17 cellular contexts compared by ENCODE assay signal in the genomic region with DNA sequence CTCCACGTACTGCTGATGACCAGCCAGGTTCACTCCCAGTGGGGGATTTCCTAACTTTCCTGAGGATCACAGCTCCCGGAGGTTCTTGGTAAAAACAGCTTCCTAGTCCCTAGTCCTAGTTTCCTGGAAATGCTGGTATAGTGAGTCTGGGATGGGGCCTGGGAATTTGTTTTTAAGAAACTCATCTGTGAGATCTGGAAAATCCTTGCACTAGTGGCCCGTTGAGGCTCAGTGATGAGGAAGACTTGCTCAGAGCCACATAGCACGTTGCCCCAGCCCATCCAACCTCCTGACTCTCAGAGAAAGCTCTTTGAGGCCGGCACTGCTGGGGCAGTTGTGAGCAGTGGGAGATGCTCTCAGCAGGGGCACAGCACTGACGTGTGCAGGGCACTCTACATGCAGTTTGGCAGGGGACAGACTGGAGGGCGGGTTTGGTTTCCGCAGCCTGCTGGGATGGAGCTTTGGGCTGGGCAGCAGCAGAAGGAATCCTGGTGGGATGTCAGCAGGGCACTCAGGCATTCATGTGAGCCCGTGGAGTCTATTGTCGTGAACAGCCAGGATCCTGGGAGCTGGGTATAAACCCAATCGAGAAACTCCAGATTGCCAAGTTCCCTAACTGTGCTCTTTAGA. TPM values are rescaled to one million over a fixed set of nuclear protein-coding genes. Genes with fewer than 3 reads are reported as not detected.
A peak's percentile ranks its signal among the peaks of the same experiment; 100 is the strongest.
DNase-seq lines count a peak whose midpoint lies in the region; ATAC-seq and TF ChIP-seq lines count a peak whose summit lies in the region.
"Had no signal": no experiment of that assay in that cellular context is flagged by ENCODE, and none has a peak within 500 bp of the region (broad histone marks: within the 10 kb centered on the region; RNA-seq: fewer than 3 reads in every experiment).

No MANE protein-coding gene starts in this region.

- TF ChIP-seq CTCF in WTC11 (IDR thresholded peaks at IDR 0.05), result no peak

- no peak overlapping the region for H3K27ac Mint-ChIP-seq in WTC11
- H3K27ac Mint-ChIP-seq: CD4-positive, alpha-beta T cell had no signal

- peaks cover 6% of the 10 kb centered on the region for H3K4me1 Mint-ChIP-seq in WTC11

- no peak overlapping the region for H3K4me3 Mint-ChIP-seq in WTC11
- H3K4me3 Mint-ChIP-seq: CD4-positive, alpha-beta T cell had no signal

- DNase-seq in COR-L47 (lab: John Stamatoyannopoulos, UW) (peak; percentile 74), NCI-H146 (lab: John Stamatoyannopoulos, UW) (peak; percentile 47), WTC11 (ENCODE audit: low spot score) (no peak), iPS-NIHi11 (ENCODE audit: low spot score) (peak; percentile 56), NCI-H2029 treated with DMSO at 0.1 percent for 48 hours (lab: John Stamatoyannopoulos, UW) (no peak), DMS 273 treated with DMSO at 0.1 percent for 48 hours (lab: John Stamatoyannopoulos, UW) (no peak), ACHN (no peak)
- DNase-seq in activated CD4-positive, alpha-beta T cell treated with anti-CD3 and anti-CD28 coated beads for 4 hours, result no peak
- DNase-seq: CD4-positive, alpha-beta T cell; H9; KG1; NCI-H1417; NCI-H1930; NCI-H524; RPMI8226; SHP77 treated with DMSO at 0.1 percent for 48 hours; SK-N-SH had no signal

- CTCF ChIA-PET in WTC11 (lab: Charles Lee), result interaction anchor here (0.6 kb wide), 1 partner anchor 9 kb away, joined by 4 read pairs; no protein-coding TSS in a partner anchor

- in situ Hi-C loops in ACHN (cut with HindIII; ENCODE audit: low pct_ligation_motif_present, low pct_unique_long_range_greater_than_20kb, low sequenced_read_pairs), result no loop called here

- no peaks in the 10 kb centered on the region for H3K36me3 Mint-ChIP-seq in WTC11

- ATAC-seq in WTC11, result peak; percentile 80

- POLR2A ChIA-PET in WTC11 (lab: Charles Lee), result no interaction called here

- peaks cover under 1% of the 10 kb centered on the region; the same call in 1 of the 2 replicates for H3K9me3 Mint-ChIP-seq in WTC11
- H3K9me3 Mint-ChIP-seq: H9 had no signal

- H3K27me3 Mint-ChIP-seq in WTC11 (ENCODE audit: low read depth), result no peaks in the 10 kb centered on the region; the same call in 1 of the 2 replicates
- H3K27me3 Mint-ChIP-seq: CD4-positive, alpha-beta T cell had no signal

TF ChIP-seq in WTC11, 78 proteins besides CTCF, POLR2A, EP300 and RAD21:
- TF ChIP-seq ZNF423 (CRISPR knock-in tag; IDR thresholded peaks at IDR 0.05), result peak; percentile 85
- TF ChIP-seq, protein P1, sequence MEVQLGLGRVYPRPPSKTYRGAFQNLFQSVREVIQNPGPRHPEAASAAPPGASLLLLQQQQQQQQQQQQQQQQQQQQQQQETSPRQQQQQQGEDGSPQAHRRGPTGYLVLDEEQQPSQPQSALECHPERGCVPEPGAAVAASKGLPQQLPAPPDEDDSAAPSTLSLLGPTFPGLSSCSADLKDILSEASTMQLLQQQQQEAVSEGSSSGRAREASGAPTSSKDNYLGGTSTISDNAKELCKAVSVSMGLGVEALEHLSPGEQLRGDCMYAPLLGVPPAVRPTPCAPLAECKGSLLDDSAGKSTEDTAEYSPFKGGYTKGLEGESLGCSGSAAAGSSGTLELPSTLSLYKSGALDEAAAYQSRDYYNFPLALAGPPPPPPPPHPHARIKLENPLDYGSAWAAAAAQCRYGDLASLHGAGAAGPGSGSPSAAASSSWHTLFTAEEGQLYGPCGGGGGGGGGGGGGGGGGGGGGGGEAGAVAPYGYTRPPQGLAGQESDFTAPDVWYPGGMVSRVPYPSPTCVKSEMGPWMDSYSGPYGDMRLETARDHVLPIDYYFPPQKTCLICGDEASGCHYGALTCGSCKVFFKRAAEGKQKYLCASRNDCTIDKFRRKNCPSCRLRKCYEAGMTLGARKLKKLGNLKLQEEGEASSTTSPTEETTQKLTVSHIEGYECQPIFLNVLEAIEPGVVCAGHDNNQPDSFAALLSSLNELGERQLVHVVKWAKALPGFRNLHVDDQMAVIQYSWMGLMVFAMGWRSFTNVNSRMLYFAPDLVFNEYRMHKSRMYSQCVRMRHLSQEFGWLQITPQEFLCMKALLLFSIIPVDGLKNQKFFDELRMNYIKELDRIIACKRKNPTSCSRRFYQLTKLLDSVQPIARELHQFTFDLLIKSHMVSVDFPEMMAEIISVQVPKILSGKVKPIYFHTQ (CRISPR knock-in tag; IDR thresholded peaks at IDR 0.05), result no peak
TF ChIP-seq in WTC11: peak in this region for 1.

RNA-seq across cellular contexts. Expression of a gene that starts 31.6 kb away (rescaled TPM):
- 1.9 to 3.8 TPM (median 2.7 TPM) in 3 replicates for total RNA-seq in WTC11 (2021)

RNA-seq across cellular contexts. Expression of a gene that starts 31.6 kb away (rescaled TPM):
- 25.4 to 27.5 TPM (median 25.4 TPM) in 3 replicates for total RNA-seq in WTC11 (2021)

RNA-seq across cellular contexts. Expression of a gene that starts 55.1 kb away (rescaled TPM):
- 5.1 to 7.7 TPM (median 5.8 TPM) in 3 replicates for total RNA-seq in WTC11 (2021)

Comparison
In these comparisons a context has a peak if more than half of its experiments do, and no peak if none do; other contexts are left out.
1. DNase-seq: peak in COR-L47 (single experiment), NCI-H146 (single experiment) and iPS-NIHi11 (single experiment); none in WTC11 (single experiment), NCI-H2029 treated with DMSO at 0.1 percent for 48 hours (single experiment), DMS 273 treated with DMSO at 0.1 percent for 48 hours (single experiment), activated CD4-positive, alpha-beta T cell treated with anti-CD3 and anti-CD28 coated beads for 4 hours (0 of 2) and ACHN (single experiment).